In genomic region chr15:51621917-51622268, GRCh38 we compare ENCODE assay signal across 8 cellular contexts. TPM values are rescaled to one million over a fixed set of nuclear protein-coding genes. Genes with fewer than 3 reads are reported as not detected.
A peak's percentile ranks its signal among the peaks of the same experiment; 100 is the strongest.
DNase-seq lines count a peak whose midpoint lies in the region; TF ChIP-seq lines count a peak whose summit lies in the region.

No MANE protein-coding gene starts in this region.

- 0 to 1% (median 0%) methylated on average over 18 to 21 of the region's 21 CpGs for WGBS in stomach, 5 donors

- TF ChIP-seq EP300 in stomach (IDR thresholded peaks at IDR 0.05): no peak

- no peaks in the 10 kb centered on the region for H3K9me3 ChIP-seq in stomach

- peak in 1 of 7 experiments; percentile 7 for TF ChIP-seq CTCF in stomach (IDR thresholded peaks at IDR 0.05)

- H3K4me1 ChIP-seq in stomach: peaks cover 19 to 43% (median 29%) of the 10 kb centered on the region in 4 donors

- H3K4me3 ChIP-seq in stomach: peak overlapping the region; percentile 65 to 95 (median 83)

- DNase-seq in NCI-H345 (lab: John Stamatoyannopoulos, UW) (peak; percentile 21), NCI-H345 treated with DMSO at 0.1 percent for 48 hours (lab: John Stamatoyannopoulos, UW; ENCODE audit: unreplicated experiment) (no peak), HCEC 1CT (peak; percentile 63), MV-4-11 (lab: John Stamatoyannopoulos, UW) (peak; percentile 68), epithelial cell of prostate (ENCODE audit: low read depth, low spot score) (peak; percentile 5), midbrain (lab: John Stamatoyannopoulos, UW) (peak; percentile 42), stomach (peak; percentile 42)
- peak; percentile 73 for DNase-seq in activated CD8-positive, alpha-beta memory T cell treated with anti-CD3 and anti-CD28 coated beads, Interleukin-2, amount 50 U/mL, for 48 hours

- H3K27me3 ChIP-seq in stomach: no peaks in the 10 kb centered on the region

- no peaks in the 10 kb centered on the region for H3K36me3 ChIP-seq in stomach

- intact Hi-C loops in stomach (cut with DNase I; ENCODE audit: low total_unique reads): no loop called here

- H3K27ac ChIP-seq in epithelial cell of prostate: peak overlapping the region; percentile 50
- H3K27ac ChIP-seq in stomach: peak overlapping the region; percentile 72 to 92 (median 86)

- TF ChIP-seq POLR2A in stomach (IDR thresholded peaks at IDR 0.05): no peak

RNA-seq across cellular contexts. Expression of gene DMXL2, which starts 0.7 kb away (rescaled TPM):
- 10 to 100 TPM; 21.0 to 78.4 (median 42.5) TPM for total RNA-seq in stomach
- polyA plus RNA-seq in stomach: 10 to 100 TPM in 1 of 3 donors, 1 to 10 TPM in 2; 4.9 to 14.6 (median 6.0) TPM

RNA-seq across cellular contexts. Expression of gene SCG3, which starts 59.4 kb away (rescaled TPM):
- 1 to 10 TPM in 1 of 5 donors, under 1 TPM in 1, not detected in 3; 0.43 to 2.4 TPM for total RNA-seq in stomach
- polyA plus RNA-seq in stomach: under 1 TPM; 0.31 to 0.93 (median 0.88) TPM
